19 cellular contexts compared by ENCODE assay signal in the genomic region with DNA sequence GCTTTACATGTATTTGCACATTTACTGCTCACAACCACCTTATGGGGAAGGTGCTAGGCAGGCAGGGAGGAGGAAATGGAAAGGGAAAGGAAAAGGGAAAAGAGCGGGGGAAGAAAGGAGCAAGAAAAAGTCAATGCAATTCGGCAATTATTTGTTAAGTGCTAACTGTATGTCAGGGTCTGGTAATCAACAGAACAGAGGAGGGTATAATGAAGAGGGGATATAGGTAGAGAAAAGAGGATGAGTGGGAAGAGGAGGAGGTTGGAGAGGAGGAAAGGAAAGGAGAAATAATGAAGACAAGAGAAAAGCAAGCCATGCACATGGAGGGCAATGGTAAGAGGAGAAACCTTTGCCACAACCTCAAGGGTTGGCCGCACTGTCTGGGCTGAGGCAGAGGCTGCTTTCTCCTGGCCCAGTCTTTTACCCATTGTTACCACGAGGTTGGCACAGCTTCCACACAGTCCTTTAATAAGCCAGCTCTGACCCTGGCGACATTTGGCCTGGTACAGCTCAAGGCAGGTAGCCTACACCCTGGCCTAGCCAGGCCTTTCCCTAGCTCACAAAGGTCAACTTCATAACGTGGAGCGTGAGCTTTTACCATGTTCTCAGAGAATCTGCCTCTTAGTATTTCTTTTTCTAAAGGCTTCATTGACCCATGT. TPM values are rescaled to one million over a fixed set of nuclear protein-coding genes. Genes with fewer than 3 reads are reported as not detected.
DNase-seq lines count a peak whose midpoint lies in the region; ATAC-seq lines count a peak whose summit lies in the region.
"Had no signal": no experiment of that assay in that cellular context is flagged by ENCODE, and none has a peak within 500 bp of the region (broad histone marks: within the 10 kb centered on the region; RNA-seq: fewer than 3 reads in every experiment).

No MANE protein-coding gene starts in this region.

- H3K27me3 ChIP-seq in BLaER1 treated with 17β-estradiol and CSF1 and Interleukin-3, amounts not matched to agents 10 nM and 100 nM, result no peaks in the 10 kb centered on the region
- no peaks in the 10 kb centered on the region for H3K27me3 ChIP-seq in muscle layer of duodenum (ENCODE audit: low read depth, low read length)
- H3K27me3 ChIP-seq: ascending aorta, transverse colon had no signal

- peak; percentile 17 for ATAC-seq in GM19035 (IDR thresholded peaks at IDR 0.05; ENCODE audit: unreplicated experiment)
- ATAC-seq in left colon, result no peak

- intact Hi-C loops in left colon (cut with DNase I, micrococcal nuclease), result no loop called here

- peaks cover 0 to 26% (median under 1%) of the 10 kb centered on the region in 11 experiments; a peak in 8 of 22 replicates for H3K36me3 ChIP-seq in BLaER1 treated with 17β-estradiol and CSF1 and Interleukin-3, amounts not matched to agents 10 nM and 100 nM
- H3K36me3 ChIP-seq in muscle layer of duodenum (ENCODE audit: control insufficient read depth in 1 of 2, insufficient read depth in 2 of 2, low read length in 2 of 2), result no peaks in the 10 kb centered on the region
- H3K36me3 ChIP-seq: ascending aorta, transverse colon had no signal

- peaks cover 0 to 10% (median 0%) of the 10 kb centered on the region in 11 experiments; a peak in 3 of 22 replicates for H4K20me1 ChIP-seq in BLaER1 treated with 17β-estradiol and CSF1 and Interleukin-3, amounts not matched to agents 10 nM and 100 nM

- H3K9me3 ChIP-seq in BLaER1 treated with 17β-estradiol and CSF1 and Interleukin-3, amounts not matched to agents 10 nM and 100 nM (replicated peaks in 1 of 11), result no peaks in the 10 kb centered on the region
- H3K9me3 ChIP-seq in muscle layer of duodenum (ENCODE audit: control insufficient read depth in 1 of 2, low read length in 2 of 2), result no peaks in the 10 kb centered on the region
- H3K9me3 ChIP-seq: ascending aorta, transverse colon had no signal

- peak overlapping the region; percentile 60 to 89 (median 81) for H3K27ac ChIP-seq in BLaER1 treated with 17β-estradiol and CSF1 and Interleukin-3, amounts not matched to agents 10 nM and 100 nM
- peak overlapping the region; percentile 45 for H3K27ac ChIP-seq in muscle layer of duodenum (ENCODE audit: low read length)
- H3K27ac ChIP-seq: ascending aorta had no signal

- peak overlapping the region; percentile 78 to 87 (median 83) for H3K9ac ChIP-seq in BLaER1 treated with 17β-estradiol and CSF1 and Interleukin-3, amounts not matched to agents 10 nM and 100 nM

- peaks cover 49 to 60% (median 51%) of the 10 kb centered on the region in 10 experiments for H3K4me1 ChIP-seq in BLaER1 treated with 17β-estradiol and CSF1 and Interleukin-3, amounts not matched to agents 10 nM and 100 nM
- no peaks in the 10 kb centered on the region for H3K4me1 ChIP-seq in muscle layer of duodenum (ENCODE audit: control insufficient read depth in 1 of 2, insufficient read depth in 2 of 2, low read length in 2 of 2)
- H3K4me1 ChIP-seq: ascending aorta, transverse colon had no signal

- peak; percentile 59 for DNase-seq in OCI-M1 (lab: John Stamatoyannopoulos, UW)
- DNase-seq in mesenteric fat pad (ENCODE audit: low spot score), result no peak
- no peak for DNase-seq in SHP77 treated with DMSO at 0.1 percent for 48 hours (lab: John Stamatoyannopoulos, UW)
- DNase-seq in left colon, result no peak
- no peak for DNase-seq in NCI-H2029 treated with DMSO at 0.1 percent for 48 hours (lab: John Stamatoyannopoulos, UW)
- DNase-seq: ACHN; activated naive CD4-positive, alpha-beta T cell treated with Interleukin-2 at 50 U/mL for 16 hours; CD4-positive, alpha-beta memory T cell; DMS79 treated with DMSO at 0.1 percent for 48 hours; endodermal cell; NCI-H345 had no signal

- H3K4me3 ChIP-seq in BLaER1 treated with 17β-estradiol and CSF1 and Interleukin-3, amounts not matched to agents 10 nM and 100 nM, result peak overlapping the region; percentile 52 to 74 (median 66)
- H3K4me3 ChIP-seq in muscle layer of duodenum (ENCODE audit: low read depth in 1 of 2, low read length in 2 of 2), result no peak overlapping the region
- H3K4me3 ChIP-seq: ascending aorta, transverse colon had no signal

- peak overlapping the region; percentile 75 to 92 (median 89) for H3K4me2 ChIP-seq in BLaER1 treated with 17β-estradiol and CSF1 and Interleukin-3, amounts not matched to agents 10 nM and 100 nM

RNA-seq across cellular contexts. Expression of a gene that starts 0.8 kb away (rescaled TPM):
- total RNA-seq in mesenteric fat pad, result 11.5 TPM
- total RNA-seq in left colon, result 1 to 10 TPM; 1.7 to 5.4 TPM
- total RNA-seq: lung microvascular endothelial cell, neural crest cell, renal cortical epithelial cell had no signal

RNA-seq across cellular contexts. Expression of a gene that starts 5.7 kb away (rescaled TPM):
- total RNA-seq in mesenteric fat pad, result 140 TPM
- 100 to 1,000 TPM; 136 to 165 TPM for total RNA-seq in left colon

RNA-seq across cellular contexts. Expression of a gene that starts 22.6 kb away (rescaled TPM):
- 46.9 TPM for total RNA-seq in mesenteric fat pad
- total RNA-seq in left colon, result 10 to 100 TPM; 16.9 to 20.2 TPM

RNA-seq across cellular contexts. Expression of a gene that starts 22.9 kb away (rescaled TPM):
- total RNA-seq in mesenteric fat pad (62.1 TPM), left colon (10 to 100 TPM; 57.7 to 61.3 TPM)

RNA-seq across cellular contexts. Expression of a gene that starts 36.6 kb away (rescaled TPM):
- total RNA-seq in mesenteric fat pad, result 14.7 TPM
- 10 to 100 TPM; 13.0 to 16.9 TPM for total RNA-seq in left colon
- total RNA-seq: ascending aorta had no signal

Comparison
In these comparisons a context has a peak if more than half of its experiments do, and no peak if none do; other contexts are left out.
1. H3K4me3 ChIP-seq: peak in BLaER1 treated with 17β-estradiol and CSF1 and Interleukin-3, amounts not matched to agents 10 nM and 100 nM (10 of 10); none in muscle layer of duodenum (0 of 2).